1 cellular context compared by ENCODE assay signal in the genomic region with DNA sequence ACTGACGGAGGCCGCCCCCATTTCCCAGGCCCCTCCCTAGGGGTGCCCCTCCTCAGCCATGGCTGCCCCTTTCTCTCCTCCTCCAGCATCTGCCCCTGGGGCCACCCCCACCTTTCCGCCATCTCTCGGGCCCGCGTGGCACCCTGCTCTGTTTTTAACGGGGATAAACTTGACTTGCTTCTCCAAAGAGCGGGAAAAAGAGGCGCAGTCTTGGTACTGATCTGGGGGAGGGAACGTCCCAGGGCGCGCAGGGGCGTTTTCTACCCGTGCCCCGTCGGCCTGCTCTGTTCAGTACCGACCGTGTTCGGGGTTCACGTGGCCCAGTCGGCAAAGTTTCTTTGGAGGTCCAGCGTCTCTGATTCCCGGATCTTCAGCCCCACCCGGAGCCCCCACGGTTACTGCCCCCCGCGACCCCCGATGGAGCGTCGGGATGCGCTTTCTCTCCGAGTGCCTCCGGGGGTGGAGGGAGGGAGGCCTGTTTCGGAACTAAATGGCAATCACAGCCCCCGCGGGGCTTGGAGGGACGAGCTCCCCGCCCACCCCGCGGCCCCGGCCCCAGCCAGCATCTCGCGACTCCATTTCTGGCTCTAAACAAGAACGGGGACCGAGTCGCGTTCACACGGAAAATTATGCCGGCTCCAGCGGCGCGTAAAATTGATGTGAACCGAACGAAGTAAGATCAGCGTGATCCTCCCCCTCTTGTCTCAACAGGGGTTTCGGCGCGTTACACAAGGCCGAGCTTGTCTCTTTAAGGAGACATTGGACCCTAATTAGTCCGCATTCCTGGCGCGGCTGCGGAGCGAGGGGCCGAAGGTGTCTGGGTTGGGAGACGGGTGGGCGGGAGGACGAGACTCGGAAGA.
TF ChIP-seq lines count a peak whose summit lies in the region.

No MANE protein-coding gene starts in this region.

TF ChIP-seq in K562, 482 proteins besides CTCF, POLR2A, EP300 and RAD21 (continued from another document and continues in another):
- peak; percentile 21; the same call in 1 of the 2 replicates for TF ChIP-seq MGA (IDR thresholded peaks at IDR 0.05)
- no peak for TF ChIP-seq ETS1 (conservative IDR thresholded peaks at IDR 0.05; ENCODE audit: control insufficient read depth, low read depth, low read length)
- TF ChIP-seq ADNP (tag; IDR thresholded peaks at IDR 0.05): no peak
- no peak for TF ChIP-seq ZFP91 (CRISPR knock-in tag; IDR thresholded peaks at IDR 0.05)
- TF ChIP-seq BRCA1 (IDR thresholded peaks at IDR 0.05): no peak
- TF ChIP-seq BRCA1 (CRISPR knock-in tag; IDR thresholded peaks at IDR 0.05): no peak
- TF ChIP-seq ZNF764 (CRISPR knock-in tag; IDR thresholded peaks at IDR 0.05; ENCODE audit: low read depth): no peak
- no peak for TF ChIP-seq ETV5 (CRISPR knock-in tag; IDR thresholded peaks at IDR 0.05; ENCODE audit: low read depth)
- no peak for TF ChIP-seq CEBPB (tag; IDR thresholded peaks at IDR 0.05)
- no peak for TF ChIP-seq DPF2 (IDR thresholded peaks at IDR 0.05)
- TF ChIP-seq, protein P1, sequence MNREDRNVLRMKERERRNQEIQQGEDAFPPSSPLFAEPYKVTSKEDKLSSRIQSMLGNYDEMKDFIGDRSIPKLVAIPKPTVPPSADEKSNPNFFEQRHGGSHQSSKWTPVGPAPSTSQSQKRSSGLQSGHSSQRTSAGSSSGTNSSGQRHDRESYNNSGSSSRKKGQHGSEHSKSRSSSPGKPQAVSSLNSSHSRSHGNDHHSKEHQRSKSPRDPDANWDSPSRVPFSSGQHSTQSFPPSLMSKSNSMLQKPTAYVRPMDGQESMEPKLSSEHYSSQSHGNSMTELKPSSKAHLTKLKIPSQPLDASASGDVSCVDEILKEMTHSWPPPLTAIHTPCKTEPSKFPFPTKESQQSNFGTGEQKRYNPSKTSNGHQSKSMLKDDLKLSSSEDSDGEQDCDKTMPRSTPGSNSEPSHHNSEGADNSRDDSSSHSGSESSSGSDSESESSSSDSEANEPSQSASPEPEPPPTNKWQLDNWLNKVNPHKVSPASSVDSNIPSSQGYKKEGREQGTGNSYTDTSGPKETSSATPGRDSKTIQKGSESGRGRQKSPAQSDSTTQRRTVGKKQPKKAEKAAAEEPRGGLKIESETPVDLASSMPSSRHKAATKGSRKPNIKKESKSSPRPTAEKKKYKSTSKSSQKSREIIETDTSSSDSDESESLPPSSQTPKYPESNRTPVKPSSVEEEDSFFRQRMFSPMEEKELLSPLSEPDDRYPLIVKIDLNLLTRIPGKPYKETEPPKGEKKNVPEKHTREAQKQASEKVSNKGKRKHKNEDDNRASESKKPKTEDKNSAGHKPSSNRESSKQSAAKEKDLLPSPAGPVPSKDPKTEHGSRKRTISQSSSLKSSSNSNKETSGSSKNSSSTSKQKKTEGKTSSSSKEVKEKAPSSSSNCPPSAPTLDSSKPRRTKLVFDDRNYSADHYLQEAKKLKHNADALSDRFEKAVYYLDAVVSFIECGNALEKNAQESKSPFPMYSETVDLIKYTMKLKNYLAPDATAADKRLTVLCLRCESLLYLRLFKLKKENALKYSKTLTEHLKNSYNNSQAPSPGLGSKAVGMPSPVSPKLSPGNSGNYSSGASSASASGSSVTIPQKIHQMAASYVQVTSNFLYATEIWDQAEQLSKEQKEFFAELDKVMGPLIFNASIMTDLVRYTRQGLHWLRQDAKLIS (CRISPR knock-in tag; IDR thresholded peaks at IDR 0.05): 0 out of 2 replicates have a peak, but pooled peaks have one; percentile 57
- peak; percentile 57; the same call in 1 of the 2 replicates for TF ChIP-seq MAX (CRISPR knock-in tag; IDR thresholded peaks at IDR 0.05)
- TF ChIP-seq CBX1 (IDR thresholded peaks at IDR 0.05; ENCODE audit: low read depth): no peak
- TF ChIP-seq ZBTB11 (CRISPR knock-in tag; IDR thresholded peaks at IDR 0.05): no peak
- no peak for TF ChIP-seq MIER1 (IDR thresholded peaks at IDR 0.05; ENCODE audit: low read depth)
- TF ChIP-seq ZNF263 (CRISPR knock-in tag; IDR thresholded peaks at IDR 0.05; ENCODE audit: borderline replicate concordance): no peak
- TF ChIP-seq PYGO2 (tag; IDR thresholded peaks at IDR 0.05): no peak
- TF ChIP-seq, protein P2, sequence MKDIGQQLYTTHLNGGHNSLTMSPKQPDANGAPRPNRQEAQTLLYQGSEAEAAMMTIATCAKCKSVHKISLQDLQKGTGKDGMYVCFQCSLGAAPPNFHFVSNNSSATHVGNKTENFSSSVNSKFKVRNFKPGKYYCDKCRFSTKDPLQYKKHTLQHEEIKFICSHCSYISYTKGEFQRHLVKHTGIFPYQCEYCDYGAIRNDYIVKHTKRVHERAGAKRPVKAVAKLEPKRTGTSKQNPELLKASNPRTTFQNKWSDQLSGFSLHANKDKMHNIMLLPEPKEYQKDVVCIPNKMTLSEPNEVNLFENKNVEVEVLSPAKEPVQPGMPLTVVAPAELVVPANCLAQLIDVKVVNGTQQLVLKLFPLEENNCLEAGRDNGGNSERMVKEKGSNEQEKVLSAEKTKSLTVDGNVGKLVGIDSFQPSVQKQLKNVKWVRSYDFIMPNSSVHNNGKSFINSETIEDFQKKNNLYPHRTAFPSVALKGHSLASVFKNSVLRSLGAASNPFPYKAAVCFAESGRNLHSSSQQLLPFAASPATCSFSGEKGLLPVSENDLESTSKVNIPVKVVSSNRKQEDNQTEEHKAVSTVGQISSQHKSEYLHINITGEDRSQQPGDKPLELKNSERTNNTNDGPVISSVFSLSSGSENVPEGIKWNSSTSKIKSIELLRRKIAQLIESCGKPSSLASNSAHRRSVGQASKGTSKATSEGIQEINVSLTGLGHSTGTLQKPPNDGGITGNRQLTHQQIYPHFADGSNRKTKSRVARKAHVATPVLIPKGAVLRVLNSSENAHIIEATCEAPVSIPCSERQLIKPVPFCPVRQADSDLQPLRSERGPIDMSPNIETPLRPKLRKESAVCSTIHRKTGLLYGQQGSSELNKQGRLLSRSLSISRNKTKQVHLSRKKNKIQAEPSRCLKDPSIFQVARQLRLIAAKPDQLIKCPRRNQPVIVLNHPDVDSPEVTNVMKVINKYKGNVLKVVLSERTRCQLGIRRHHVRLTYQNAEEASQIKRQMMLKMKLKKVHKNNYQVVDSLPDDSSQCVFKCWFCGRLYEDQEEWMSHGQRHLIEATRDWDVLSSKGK (CRISPR knock-in tag; IDR thresholded peaks at IDR 0.05): no peak
- no peak for TF ChIP-seq SMAD2 (IDR thresholded peaks at IDR 0.05; ENCODE audit: low read depth, low read length)
